In the genomic region with DNA sequence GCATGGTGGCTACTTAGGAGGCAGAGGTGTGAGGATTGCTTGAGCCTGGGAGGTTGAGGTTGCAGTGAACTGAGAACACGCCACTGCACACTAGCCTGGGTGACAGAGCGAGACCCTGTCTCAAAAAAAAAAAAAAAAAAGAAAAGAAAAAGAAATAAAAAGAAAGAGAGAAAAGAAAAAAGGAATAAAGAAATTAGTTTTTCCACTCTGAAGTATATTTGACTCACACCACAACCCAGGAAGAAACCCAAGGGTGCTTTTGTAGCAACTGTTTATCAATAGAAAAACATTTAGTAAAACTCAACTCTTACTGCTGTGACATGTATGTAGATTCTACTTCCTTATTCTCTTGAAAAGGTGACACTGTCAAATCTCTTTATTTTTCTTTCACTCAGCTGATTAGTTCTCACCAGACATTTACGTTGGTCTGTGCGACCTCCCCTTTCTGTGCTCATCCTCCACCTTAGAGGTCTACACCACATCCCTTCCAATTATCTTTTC, we compare ENCODE assay signal across 14 cellular contexts. TPM values are rescaled to one million over a fixed set of nuclear protein-coding genes. Genes with fewer than 3 reads are reported as not detected.
DNase-seq lines count a peak whose midpoint lies in the region; ATAC-seq and TF ChIP-seq lines count a peak whose summit lies in the region.
"Had no signal": no experiment of that assay in that cellular context is flagged by ENCODE, and none has a peak within 500 bp of the region (broad histone marks: within the 10 kb centered on the region; RNA-seq: fewer than 3 reads in every experiment).

No MANE protein-coding gene starts in this region.

- intact Hi-C loops in lower lobe of right lung (cut with DNase I) = no loop called here
- intact Hi-C loops in thyroid gland (cut with DNase I) = no loop called here
- intact Hi-C loops in psoas muscle (cut with DNase I) = no loop called here

- peak overlapping the region; percentile 61 for H3K27ac ChIP-seq in lower lobe of right lung
- no peak overlapping the region for H3K27ac ChIP-seq in thyroid gland
- no peak overlapping the region for H3K27ac ChIP-seq in psoas muscle
- H3K27ac ChIP-seq: ascending aorta, KMS-11, prostate gland had no signal

- no peaks in the 10 kb centered on the region for H3K36me3 Mint-ChIP-seq in activated T-helper 17 cell treated with anti-CD3 and anti-CD28 coated beads, Interleukin-2, amount 50 U/mL, for 72 hours (ENCODE audit: low read depth)

- H3K27me3 Mint-ChIP-seq in activated T-helper 17 cell treated with anti-CD3 and anti-CD28 coated beads, Interleukin-2, amount 50 U/mL, for 72 hours = no peaks in the 10 kb centered on the region

- TF ChIP-seq POLR2A in GM18505 (IDR thresholded peaks at IDR 0.05; ENCODE audit: borderline replicate concordance, extremely low read depth, insufficient read depth, insufficient read length) (no peak), thyroid gland (IDR thresholded peaks at IDR 0.05) (no peak)

- no peaks in the 10 kb centered on the region for H3K36me3 ChIP-seq in lower lobe of right lung
- H3K36me3 ChIP-seq in thyroid gland = no peaks in the 10 kb centered on the region
- no peaks in the 10 kb centered on the region for H3K36me3 ChIP-seq in psoas muscle (ENCODE audit: insufficient read depth in 1 of 2, low read depth in 1 of 2)
- H3K36me3 ChIP-seq: ascending aorta, heart right ventricle, prostate gland had no signal

- H3K27me3 ChIP-seq in lower lobe of right lung (ENCODE audit: low read depth) (no peaks in the 10 kb centered on the region), thyroid gland (no peaks in the 10 kb centered on the region), psoas muscle (ENCODE audit: insufficient read depth in 3 of 3, low read length in 2 of 3) (no peaks in the 10 kb centered on the region)
- H3K27me3 ChIP-seq: ascending aorta, heart right ventricle had no signal

- peaks cover 5% of the 10 kb centered on the region for H3K4me1 Mint-ChIP-seq in activated T-helper 17 cell treated with anti-CD3 and anti-CD28 coated beads, Interleukin-2, amount 50 U/mL, for 72 hours

- ATAC-seq in GM18505 (IDR thresholded peaks at IDR 0.05; ENCODE audit: unreplicated experiment) = peak; percentile 34
- peak; percentile 33 for ATAC-seq in GM21528 (IDR thresholded peaks at IDR 0.05; ENCODE audit: low FRiP score, unreplicated experiment)
- no peak for ATAC-seq in lower lobe of right lung
- ATAC-seq in activated CD4-positive, CD25-positive, alpha-beta regulatory T cell treated with anti-CD3 and anti-CD28 coated beads, Interleukin-2, amount 50 U/mL, for 24 hours = no peak
- ATAC-seq in psoas muscle = no peak
- ATAC-seq in activated T-helper 17 cell treated with anti-CD3 and anti-CD28 coated beads, Interleukin-2, amount 50 U/mL, for 72 hours (replicated peaks) = no peak
- ATAC-seq: heart right ventricle, Right ventricle myocardium inferior had no signal

- TF ChIP-seq CTCF in lower lobe of right lung (IDR thresholded peaks at IDR 0.05) (no peak), thyroid gland (IDR thresholded peaks at IDR 0.05) (no peak), psoas muscle (IDR thresholded peaks at IDR 0.05) (no peak)

- H3K4me3 Mint-ChIP-seq in activated T-helper 17 cell treated with anti-CD3 and anti-CD28 coated beads, Interleukin-2, amount 50 U/mL, for 72 hours = no peak overlapping the region

- no peak overlapping the region for H3K27ac Mint-ChIP-seq in activated T-helper 17 cell treated with anti-CD3 and anti-CD28 coated beads, Interleukin-2, amount 50 U/mL, for 72 hours

- DNase-seq in MV-4-11 (lab: John Stamatoyannopoulos, UW) (peak; percentile 39), lower lobe of right lung (no peak), thyroid gland (no peak), psoas muscle (no peak)
- DNase-seq: heart right ventricle; stimulated activated CD4-positive, alpha-beta T cell treated with anti-CD3 and anti-CD28 coated beads, Interleukin-4, amount 100 ng/mL, for 24 hours had no signal

- H3K9me3 ChIP-seq in lower lobe of right lung = no peaks in the 10 kb centered on the region
- no peaks in the 10 kb centered on the region for H3K9me3 ChIP-seq in thyroid gland
- H3K9me3 ChIP-seq in psoas muscle = no peaks in the 10 kb centered on the region
- H3K9me3 ChIP-seq: ascending aorta, heart right ventricle, prostate gland had no signal

- H3K4me1 ChIP-seq in lower lobe of right lung = peaks cover 27% of the 10 kb centered on the region
- H3K4me1 ChIP-seq in thyroid gland = peaks cover 0 to 19% of the 10 kb centered on the region in 2 donors
- no peaks in the 10 kb centered on the region for H3K4me1 ChIP-seq in psoas muscle
- H3K4me1 ChIP-seq: ascending aorta, prostate gland had no signal

- WGBS in thyroid gland, 2 donors = 94 to 95% methylated on average over 4 of the region's 4 CpGs
- WGBS in psoas muscle, 3 donors = 91 to 94% (median 94%) methylated on average over 4 of the region's 4 CpGs

- no peaks in the 10 kb centered on the region for H3K9me3 Mint-ChIP-seq in activated T-helper 17 cell treated with anti-CD3 and anti-CD28 coated beads, Interleukin-2, amount 50 U/mL, for 72 hours

- H3K4me3 ChIP-seq in lower lobe of right lung = no peak overlapping the region
- no peak overlapping the region for H3K4me3 ChIP-seq in thyroid gland (replicated peaks in 1 of 3)
- no peak overlapping the region for H3K4me3 ChIP-seq in psoas muscle
- H3K4me3 ChIP-seq: ascending aorta, heart right ventricle, prostate gland had no signal

RNA-seq across cellular contexts. Expression of a gene that starts 39.4 kb away (rescaled TPM):
- total RNA-seq in lower lobe of right lung = 120 TPM
- 10 to 100 TPM; 22.1 to 30.2 (median 24.6) TPM for total RNA-seq in thyroid gland
- 10 to 100 TPM; 16.9 to 30.5 (median 22.4) TPM for total RNA-seq in psoas muscle
- polyA plus RNA-seq in psoas muscle = 10 to 100 TPM in 1 of 3 donors, 1 to 10 TPM in 2; 7.6 to 26.5 (median 9.2) TPM
- total RNA-seq in activated T-helper 17 cell treated with anti-CD3 and anti-CD28 coated beads, Interleukin-2, amount 50 U/mL, for 72 hours = 10 to 100 TPM; 15.6 to 29.4 TPM

Comparison
In these comparisons a context has a peak if more than half of its experiments do, and no peak if none do; other contexts are left out.
1. ATAC-seq: peak in GM18505 (single experiment) and GM21528 (single experiment); none in lower lobe of right lung (0 of 2), activated CD4-positive, CD25-positive, alpha-beta regulatory T cell treated with anti-CD3 and anti-CD28 coated beads, Interleukin-2, amount 50 U/mL, for 24 hours (0 of 2), psoas muscle (0 of 4) and activated T-helper 17 cell treated with anti-CD3 and anti-CD28 coated beads, Interleukin-2, amount 50 U/mL, for 72 hours (single experiment).